27 cellular contexts compared by ENCODE assay signal in the genomic region with DNA sequence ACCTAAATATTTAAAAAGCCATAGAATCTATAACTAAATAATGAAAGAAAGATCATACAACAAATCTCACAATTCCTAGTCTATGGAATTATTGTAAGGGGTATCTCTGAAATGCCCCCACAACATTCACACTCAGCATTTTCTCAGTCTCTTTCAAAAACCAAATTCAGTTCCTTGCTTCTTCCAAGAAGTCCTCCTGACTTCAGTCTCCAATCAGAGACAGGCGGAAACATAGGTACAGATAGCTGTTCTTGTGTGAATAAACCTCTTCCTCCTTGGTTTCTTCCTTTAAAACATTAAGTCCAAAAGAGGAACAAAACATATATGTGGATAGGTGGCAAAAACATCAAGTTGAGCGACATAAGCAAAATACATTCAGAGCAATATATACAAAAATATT.
"Had no signal": no experiment of that assay in that cellular context is flagged by ENCODE, and none has a peak within 500 bp of the region (broad histone marks: within the 10 kb centered on the region; RNA-seq: fewer than 3 reads in every experiment).

No MANE protein-coding gene starts in this region.

- H3K27ac Mint-ChIP-seq: activated CD4-positive, alpha-beta memory T cell treated with anti-CD3 and anti-CD28 coated beads, Interleukin-2, amount 10 ng/mL, durations not matched to agents 7 days and 5 days; activated CD4-positive, alpha-beta T cell treated with anti-CD3 and anti-CD28 coated beads, Interleukin-2, amount 10 ng/mL, durations not matched to agents 24 days and 14 days; activated T-cell treated with anti-CD3 and anti-CD28 coated beads, Interleukin-2, amount 50 U/mL, for 24 hours; activated T-helper 17 cell treated with anti-CD3 and anti-CD28 coated beads, Interleukin-2, amount 50 U/mL, for 72 hours; nephron progenitor cell; progenitor cell of endocrine pancreas; T-helper 2 cell treated with Interferon-gamma antibody and Interleukin-4, amounts not matched to agents 5 μg/mL and 100 μg/mL, for 36 hours had no signal

- H3K4me2 ChIP-seq: hepatocyte had no signal

- H3K36me3 ChIP-seq: brain microvascular endothelial cell, gastroesophageal sphincter, ovary, right lobe of liver, tibial nerve had no signal

- H3K27ac ChIP-seq: brain microvascular endothelial cell, coronary artery, dorsolateral prefrontal cortex, gastroesophageal sphincter, hepatocyte, ovary, right lobe of liver, tibial nerve had no signal

- H2AFZ ChIP-seq: hepatocyte had no signal

- DNase-seq: activated CD4-positive, alpha-beta memory T cell treated with anti-CD3 and anti-CD28 coated beads, Interleukin-2, amount 10 ng/mL, durations not matched to agents 7 days and 5 days; activated CD4-positive, CD25-positive, alpha-beta regulatory T cell treated with anti-CD3 and anti-CD28 coated beads, Interleukin-2, amount 50 U/mL, for 72 hours; activated CD8-positive, alpha-beta memory T cell treated with anti-CD3 and anti-CD28 coated beads, Interleukin-2, amount 50 U/mL, for 48 hours; activated gamma-delta T cell treated with Interleukin-2 at 50 U/mL for 16 hours; activated naive CD4-positive, alpha-beta T cell treated with anti-CD3 and anti-CD28 coated beads, Interleukin-2, amount 50 U/mL, for 16 hours; activated T-cell treated with anti-CD3 and anti-CD28 coated beads, Interleukin-2, amount 50 U/mL, for 24 hours; amniotic stem cell; brain microvascular endothelial cell; dorsolateral prefrontal cortex; left cardiac atrium; mammary epithelial cell; nephron progenitor cell; ovary; right lobe of liver; stimulated activated CD4-positive, alpha-beta T cell treated with anti-CD3 and anti-CD28 coated beads, Interleukin-2, amount 100 ng/mL, for 48 hours; stimulated activated naive CD4-positive, alpha-beta T cell treated with Interleukin-2 at 50 U/mL for 16 hours had no signal

- H3K4me1 ChIP-seq: gastroesophageal sphincter, right lobe of liver had no signal

- FAIRE-seq: astrocyte, keratinocyte, urothelium cell line had no signal

- H3K27me3 ChIP-seq: ovary, right lobe of liver had no signal

- H3K4me3 Mint-ChIP-seq: activated CD4-positive, alpha-beta memory T cell treated with anti-CD3 and anti-CD28 coated beads, Interleukin-2, amount 10 ng/mL, durations not matched to agents 7 days and 5 days; activated CD4-positive, alpha-beta T cell treated with anti-CD3 and anti-CD28 coated beads, Interleukin-2, amount 10 ng/mL, durations not matched to agents 24 days and 14 days; activated T-cell treated with anti-CD3 and anti-CD28 coated beads, Interleukin-2, amount 50 U/mL, for 24 hours; activated T-helper 17 cell treated with anti-CD3 and anti-CD28 coated beads, Interleukin-2, amount 50 U/mL, for 72 hours; nephron progenitor cell; T-helper 2 cell treated with Interferon-gamma antibody and Interleukin-4, amounts not matched to agents 5 μg/mL and 100 μg/mL, for 36 hours had no signal

- ATAC-seq: gastroesophageal sphincter, left cardiac atrium, right lobe of liver had no signal

- H3K9me3 Mint-ChIP-seq: activated CD4-positive, alpha-beta memory T cell treated with anti-CD3 and anti-CD28 coated beads, Interleukin-2, amount 10 ng/mL, durations not matched to agents 7 days and 5 days; activated CD4-positive, alpha-beta T cell treated with anti-CD3 and anti-CD28 coated beads, Interleukin-2, amount 10 ng/mL, durations not matched to agents 24 days and 14 days; activated T-cell treated with anti-CD3 and anti-CD28 coated beads, Interleukin-2, amount 50 U/mL, for 24 hours; activated T-helper 17 cell treated with anti-CD3 and anti-CD28 coated beads, Interleukin-2, amount 50 U/mL, for 72 hours; nephron progenitor cell; T-helper 2 cell treated with Interferon-gamma antibody and Interleukin-4, amounts not matched to agents 5 μg/mL and 100 μg/mL, for 36 hours had no signal

- H3K4me3 ChIP-seq: coronary artery, dorsolateral prefrontal cortex, gastroesophageal sphincter, hepatocyte, ovary, right lobe of liver, tibial nerve had no signal

- H3K79me2 ChIP-seq: hepatocyte had no signal

- H3K9me3 ChIP-seq: gastroesophageal sphincter, ovary, right lobe of liver, tibial nerve had no signal
